In genomic region chr17:47696717-47697642, GRCh38 we compare ENCODE assay signal across 16 cellular contexts. TPM values are rescaled to one million over a fixed set of nuclear protein-coding genes. Genes with fewer than 3 reads are reported as not detected.
DNase-seq lines count a peak whose midpoint lies in the region; ATAC-seq, FAIRE-seq and TF ChIP-seq lines count a peak whose summit lies in the region.
"Had no signal": no experiment of that assay in that cellular context is flagged by ENCODE, and none has a peak within 500 bp of the region (broad histone marks: within the 10 kb centered on the region; RNA-seq: fewer than 3 reads in every experiment).

No MANE protein-coding gene starts in this region.

- TF ChIP-seq CTCF in SK-N-SH (IDR thresholded peaks at IDR 0.05), result no peak
- no peak for TF ChIP-seq CTCF in K562 (IDR thresholded peaks at IDR 0.05 in 2 of 3, conservative IDR thresholded peaks at IDR 0.05 in 1 of 3; ENCODE audit: insufficient read depth in 2 of 3, low read depth in 1 of 3, low read length in 3 of 3)
- TF ChIP-seq CTCF in neural progenitor cell (IDR thresholded peaks at IDR 0.05), result no peak

- H3K27me3 ChIP-seq in SK-N-SH (ENCODE audit: insufficient read depth) (no peaks in the 10 kb centered on the region), H7 (ENCODE audit: control insufficient read depth, insufficient read depth, low read length) (no peaks in the 10 kb centered on the region), K562 (ENCODE audit: control insufficient read depth in 2 of 2, insufficient read depth in 2 of 2, low read length in 2 of 2) (no peaks in the 10 kb centered on the region), neural progenitor cell (no peaks in the 10 kb centered on the region)
- H3K27me3 ChIP-seq: brain microvascular endothelial cell had no signal

- DNase-seq in SK-N-SH, result no peak
- peak; percentile 19 for DNase-seq in H7
- DNase-seq in K562 (ENCODE audit: extremely low read depth in 1 of 4, low spot score in 3 of 4), result no peak
- no peak for DNase-seq in neural progenitor cell (ENCODE audit: low spot score)
- DNase-seq: brain microvascular endothelial cell; KG1; naive thymus-derived CD4-positive, alpha-beta T cell; NCI-H187; SIG-M5; small intestine had no signal

- H3K36me3 Mint-ChIP-seq in neural progenitor cell, result no peaks in the 10 kb centered on the region
- H3K36me3 Mint-ChIP-seq: naive thymus-derived CD4-positive, alpha-beta T cell had no signal

- peak overlapping the region; percentile 25 for H3K27ac Mint-ChIP-seq in neural progenitor cell

- H3K27ac ChIP-seq in SK-N-SH (ENCODE audit: low read depth in 2 of 2, low read length in 1 of 2) (no peak overlapping the region), K562 (ENCODE audit: extremely low read depth, low read depth, low read length) (no peak overlapping the region), neural progenitor cell (no peak overlapping the region)
- H3K27ac ChIP-seq: 22Rv1, brain microvascular endothelial cell had no signal

- H3K9me1 ChIP-seq in K562 (ENCODE audit: control insufficient read depth, insufficient read depth, low read length), result no peaks in the 10 kb centered on the region

- in situ Hi-C loops in K562 (cut with MboI), result no loop called here

- H4K20me1 ChIP-seq in SK-N-SH (ENCODE audit: insufficient read depth) (peaks cover 7% of the 10 kb centered on the region; the same call in 1 of the 2 replicates), K562 (replicated peaks; ENCODE audit: control insufficient read depth, insufficient read depth, low read length) (no peaks in the 10 kb centered on the region), neural progenitor cell (ENCODE audit: low read depth) (peaks cover 24% of the 10 kb centered on the region)

- H3K36me3 ChIP-seq in SK-N-SH (replicated peaks in 1 of 2; ENCODE audit: control insufficient read depth in 1 of 2, insufficient read depth in 2 of 2, low read length in 1 of 2), result peaks cover 12 to 17% of the 10 kb centered on the region in 2 experiments
- no peaks in the 10 kb centered on the region for H3K36me3 ChIP-seq in H7 (replicated peaks; ENCODE audit: control insufficient read depth, insufficient read depth, low read length)
- H3K36me3 ChIP-seq in K562 (ENCODE audit: control insufficient read depth, insufficient read depth, low read length), result peaks cover 9% of the 10 kb centered on the region; the same call in 1 of the 3 replicates
- no peaks in the 10 kb centered on the region for H3K36me3 ChIP-seq in neural progenitor cell
- H3K36me3 ChIP-seq: brain microvascular endothelial cell had no signal

- ATAC-seq in SK-N-SH treated with all-trans-retinoic acid at 6 μM for 48 hours, result no peak
- ATAC-seq in K562, result no peak
- no peak for ATAC-seq in GM18867 (IDR thresholded peaks at IDR 0.05; ENCODE audit: unreplicated experiment)
- no peak for ATAC-seq in GM18868 (IDR thresholded peaks at IDR 0.05; ENCODE audit: unreplicated experiment)
- no peak for ATAC-seq in GM21515 (IDR thresholded peaks at IDR 0.05; ENCODE audit: unreplicated experiment)
- ATAC-seq: naive thymus-derived CD4-positive, alpha-beta T cell had no signal

- H3K4me2 ChIP-seq in SK-N-SH, result no peak overlapping the region
- no peak overlapping the region for H3K4me2 ChIP-seq in K562 (ENCODE audit: insufficient read depth, low read length)
- no peak overlapping the region for H3K4me2 ChIP-seq in neural progenitor cell

- H3K4me3 Mint-ChIP-seq in neural progenitor cell, result peak overlapping the region; percentile 65

- no peak for FAIRE-seq in K562 (lab: Jason Lieb, UNC)
- FAIRE-seq: keratinocyte, small intestine had no signal

- POLR2A ChIA-PET in SK-N-SH (lab: Yijun Ruan, JAX), result no interaction called here
- POLR2A ChIA-PET in K562 (lab: Yijun Ruan, JAX), result interaction anchor here (1.0 to 1.3 kb wide), 4 partner anchors 8 to 125 kb away, joined by 3 to 4 read pairs (median 4); partner anchors contain the start of gene OSBPL7

- H3K9ac ChIP-seq in SK-N-SH, result no peak overlapping the region
- H3K9ac ChIP-seq in K562 (ENCODE audit: insufficient read depth in 1 of 2, low read depth in 2 of 2, low read length in 2 of 2), result no peak overlapping the region
- no peak overlapping the region for H3K9ac ChIP-seq in neural progenitor cell

- H3K4me1 Mint-ChIP-seq in neural progenitor cell, result peaks cover 39% of the 10 kb centered on the region

- intact Hi-C loops in K562 (cut with micrococcal nuclease), result loop anchor here (5.0 kb wide), 1 partner anchor 105 kb away; no protein-coding TSS in a partner anchor

- H3K9me3 ChIP-seq in SK-N-SH (no peaks in the 10 kb centered on the region), K562 (replicated peaks; ENCODE audit: control insufficient read depth, insufficient read depth, low read depth, low read length) (no peaks in the 10 kb centered on the region), neural progenitor cell (ENCODE audit: low read depth) (no peaks in the 10 kb centered on the region)

- H3F3A ChIP-seq in SK-N-SH (replicated peaks; ENCODE audit: insufficient read depth), result peaks cover 17% of the 10 kb centered on the region
- H3F3A ChIP-seq in neural progenitor cell (ENCODE audit: low read depth), result peaks cover 18% of the 10 kb centered on the region

- peaks cover 14 to 23% of the 10 kb centered on the region in 2 experiments; a peak in 3 of 4 replicates for H3K4me1 ChIP-seq in SK-N-SH (ENCODE audit: control insufficient read depth in 1 of 2, insufficient read depth in 2 of 2, low read depth in 1 of 2, low read length in 1 of 2)
- peaks cover 19 to 53% of the 10 kb centered on the region in 2 experiments for H3K4me1 ChIP-seq in K562 (replicated peaks in 1 of 2; ENCODE audit: control insufficient read depth in 2 of 2, insufficient read depth in 2 of 2, low read length in 2 of 2)
- peaks cover 28% of the 10 kb centered on the region for H3K4me1 ChIP-seq in neural progenitor cell

- CTCF ChIA-PET in SK-N-SH (lab: Yijun Ruan, JAX) (interaction anchor here (0.7 to 11.3 kb wide), 11 partner anchors 10 to 118 kb away, joined by 3 to 211 read pairs (median 36); partner anchors contain the start of gene TBX21), K562 (lab: Yijun Ruan, JAX; ENCODE audit: low intra/inter-chr PET ratio) (interaction anchor here (0.6 kb wide), 1 partner anchor 93 kb away, joined by 3 read pairs; no protein-coding TSS in a partner anchor)

- H3K9me2 ChIP-seq in SK-N-SH, result no peaks in the 10 kb centered on the region

- TF ChIP-seq POLR2A in K562 (conservative IDR thresholded peaks at IDR 0.05), result no peak

- BruUV-seq in K562 (replicated peaks; lab: Mats Ljungman, UMichigan), result no TSS peak

- H2AFZ ChIP-seq in SK-N-SH (ENCODE audit: low read depth) (no peak overlapping the region), K562 (ENCODE audit: low read depth, low read length) (no peak overlapping the region), neural progenitor cell (replicated peaks) (no peak overlapping the region)

- TF ChIP-seq EP300 in SK-N-SH (IDR thresholded peaks at IDR 0.05; ENCODE audit: borderline replicate concordance in 1 of 2, low read depth in 1 of 2, low read length in 1 of 2) (no peak), K562 (IDR thresholded peaks at IDR 0.05; ENCODE audit: low read length) (no peak)

- H3K79me2 ChIP-seq in SK-N-SH (ENCODE audit: insufficient read depth), result no peaks in the 10 kb centered on the region
- H3K79me2 ChIP-seq in K562 (ENCODE audit: control insufficient read depth, insufficient read depth, low read length), result peaks cover 5% of the 10 kb centered on the region; the same call in 2 of the 3 replicates
- no peaks in the 10 kb centered on the region for H3K79me2 ChIP-seq in neural progenitor cell (ENCODE audit: low read depth)

- H3K4me3 ChIP-seq in SK-N-SH (ENCODE audit: low read depth in 2 of 2, low read length in 1 of 2) (no peak overlapping the region), H7 (ENCODE audit: insufficient read depth, low read depth, low read length) (no peak overlapping the region), K562 (no peak overlapping the region), neural progenitor cell (no peak overlapping the region)

- peaks cover 11% of the 10 kb centered on the region for H3K27me3 Mint-ChIP-seq in neural progenitor cell (ENCODE audit: insufficient read depth, low read depth)

- WGBS in SK-N-SH (ENCODE audit: low lambda C conversion rate), result 93% methylated on average over 11 of the region's 11 CpGs
- 68% methylated on average over 11 of the region's 11 CpGs for WGBS in K562 (ENCODE audit: insufficient coverage, low coverage, missing lambda C conversion rate)

- H3K9me3 Mint-ChIP-seq in neural progenitor cell, result no peaks in the 10 kb centered on the region
- H3K9me3 Mint-ChIP-seq: naive thymus-derived CD4-positive, alpha-beta T cell had no signal

- TF ChIP-seq RAD21 in SK-N-SH (IDR thresholded peaks at IDR 0.05; ENCODE audit: low read length) (no peak), K562 (CRISPR knock-in tag; conservative IDR thresholded peaks at IDR 0.05 in 1 of 2, IDR thresholded peaks at IDR 0.05 in 1 of 2) (no peak)

RNA-seq across cellular contexts. Expression of gene TBKBP1, which starts 3.0 kb away (rescaled TPM):
- 11.5 and 14.4 TPM in 2 replicates for polyA plus RNA-seq in SK-N-SH (2012; rRNA removed)
- polyA plus RNA-seq in SK-N-SH (2012; cell fraction: cytosol; rRNA removed), result 7.3 and 10.0 TPM in 2 replicates
- 83.8 and 86.9 TPM in 2 replicates for polyA plus RNA-seq in SK-N-SH (2012; cell fraction: nucleus; rRNA removed)
- total RNA-seq in H7 (2014; rRNA removed; shearing (Covaris generic)), result 13.9 and 16.3 TPM in 2 replicates
- total RNA-seq in K562 (2011; cell fraction: chromatin; rRNA removed; ENCODE audit: low replicate concordance), result 12.3 and 22.7 TPM in 2 replicates
- total RNA-seq in K562 (2011; cell fraction: nucleolus; rRNA removed), result 11.2 and 11.4 TPM in 2 replicates
- total RNA-seq in K562 (2011; cell fraction: nucleoplasm; rRNA removed), result 9.2 and 10.6 TPM in 2 replicates
- 10.6 and 14.7 TPM in 2 replicates for total RNA-seq in K562 (2014; rRNA removed)
- 3.7 and 4.4 TPM in 2 replicates for total RNA-seq in K562 (2014; rRNA removed; fragmentation: Illumina TruSeq; extraction: Trizol)
- total RNA-seq in K562 (2015; rRNA removed; fragmentation: Illumina TruSeq; extraction: Trizol), result 4.7 and 5.1 TPM in 2 replicates
- total RNA-seq in K562 (2021), result 12.5 and 15.6 TPM in 2 replicates
- 7.2 and 8.7 TPM in 2 replicates for polyA plus RNA-seq in K562 (2011; rRNA removed)
- 4.8 and 9.7 TPM in 2 replicates for polyA plus RNA-seq in K562 (2011; cell fraction: cytosol; rRNA removed)
- 23.1 and 27.9 TPM in 2 replicates for polyA plus RNA-seq in K562 (2011; cell fraction: nucleus; rRNA removed)
- polyA plus RNA-seq in K562 (2012), result 10.5 and 13.8 TPM in 2 replicates
- 6.8 and 11.4 TPM in 2 replicates for polyA plus RNA-seq in K562 (2014; fragmentation: Illumina TruSeq; extraction: Trizol)
- under 1 TPM; 0.03 to 0.08 TPM for polyA plus RNA-seq in K562 (2014; fragmentation: Nextera tagmentation; extraction: Ambion mirVana)
- 12.9 and 13.0 TPM in 2 replicates for polyA plus RNA-seq in K562 (2014; rRNA removed)
- polyA minus RNA-seq in K562 (2011; rRNA and poly(A)+ RNA removed), result 5.9 and 7.0 TPM in 2 replicates
- polyA minus RNA-seq in K562 (2011; cell fraction: cytosol; rRNA and poly(A)+ RNA removed), result 5.4 and 7.0 TPM in 2 replicates
- polyA minus RNA-seq in K562 (2011; cell fraction: nucleus; rRNA and poly(A)+ RNA removed), result 2.6 and 3.9 TPM in 2 replicates
- 3.0 and 21.6 TPM in 2 replicates for total RNA-seq in neural progenitor cell (ENCODE audit: low replicate concordance)

RNA-seq across cellular contexts. Expression of gene TBX21, which starts 36.1 kb away (rescaled TPM):
- not detected in 2 replicates for polyA plus RNA-seq in SK-N-SH (2012; rRNA removed)
- polyA plus RNA-seq in SK-N-SH (2012; cell fraction: cytosol; rRNA removed), result not detected in 2 replicates
- not detected in 2 replicates for polyA plus RNA-seq in SK-N-SH (2012; cell fraction: nucleus; rRNA removed)
- not detected in 2 replicates for total RNA-seq in H7 (2014; rRNA removed; shearing (Covaris generic))
- total RNA-seq in K562 (2011; cell fraction: chromatin; rRNA removed; ENCODE audit: low replicate concordance), result not detected in 2 replicates
- not detected in 2 replicates for total RNA-seq in K562 (2011; cell fraction: nucleolus; rRNA removed)
- not detected in 2 replicates for total RNA-seq in K562 (2011; cell fraction: nucleoplasm; rRNA removed)
- total RNA-seq in K562 (2014; rRNA removed), result not detected in 2 replicates
- not detected in 2 replicates for total RNA-seq in K562 (2014; rRNA removed; fragmentation: Illumina TruSeq; extraction: Trizol)
- total RNA-seq in K562 (2015; rRNA removed; fragmentation: Illumina TruSeq; extraction: Trizol), result not detected in 2 replicates
- total RNA-seq in K562 (2021), result 0.07 and 0.18 TPM in 2 replicates
- not detected in 2 replicates for polyA plus RNA-seq in K562 (2011; rRNA removed)
- polyA plus RNA-seq in K562 (2011; cell fraction: cytosol; rRNA removed), result not detected in 2 replicates
- polyA plus RNA-seq in K562 (2011; cell fraction: nucleus; rRNA removed), result not detected in 2 replicates
- not detected in 2 replicates for polyA plus RNA-seq in K562 (2012)
- polyA plus RNA-seq in K562 (2014; fragmentation: Illumina TruSeq; extraction: Trizol), result not detected in 2 replicates
- not detected for polyA plus RNA-seq in K562 (2014; fragmentation: Nextera tagmentation; extraction: Ambion mirVana)
- polyA plus RNA-seq in K562 (2014; rRNA removed), result not detected in 2 replicates
- not detected in 2 replicates for polyA minus RNA-seq in K562 (2011; rRNA and poly(A)+ RNA removed)
- not detected in 2 replicates for polyA minus RNA-seq in K562 (2011; cell fraction: cytosol; rRNA and poly(A)+ RNA removed)
- not detected in 2 replicates for polyA minus RNA-seq in K562 (2011; cell fraction: nucleus; rRNA and poly(A)+ RNA removed)
- 0.12 TPM in 1 of 2 replicates, not detected in the other for total RNA-seq in neural progenitor cell (ENCODE audit: low replicate concordance)
- polyA plus RNA-seq: keratinocyte had no signal

RNA-seq across cellular contexts. Expression of gene KPNB1, which starts 47.3 kb away (rescaled TPM):
- 89.5 and 142 TPM in 2 replicates for polyA plus RNA-seq in SK-N-SH (2012; rRNA removed)
- 99.2 and 142 TPM in 2 replicates for polyA plus RNA-seq in SK-N-SH (2012; cell fraction: cytosol; rRNA removed)
- polyA plus RNA-seq in SK-N-SH (2012; cell fraction: nucleus; rRNA removed), result 142 and 235 TPM in 2 replicates
- 389 and 429 TPM in 2 replicates for total RNA-seq in H7 (2014; rRNA removed; shearing (Covaris generic))
- total RNA-seq in K562 (2011; cell fraction: chromatin; rRNA removed; ENCODE audit: low replicate concordance), result 346 and 425 TPM in 2 replicates
- 99.4 and 109 TPM in 2 replicates for total RNA-seq in K562 (2011; cell fraction: nucleolus; rRNA removed)
- 177 and 202 TPM in 2 replicates for total RNA-seq in K562 (2011; cell fraction: nucleoplasm; rRNA removed)
- total RNA-seq in K562 (2014; rRNA removed), result 271 and 293 TPM in 2 replicates
- 396 and 433 TPM in 2 replicates for total RNA-seq in K562 (2014; rRNA removed; fragmentation: Illumina TruSeq; extraction: Trizol)
- 339 and 354 TPM in 2 replicates for total RNA-seq in K562 (2015; rRNA removed; fragmentation: Illumina TruSeq; extraction: Trizol)
- total RNA-seq in K562 (2021), result 591 and 622 TPM in 2 replicates
- polyA plus RNA-seq in K562 (2011; rRNA removed), result 331 and 369 TPM in 2 replicates
- 220 and 227 TPM in 2 replicates for polyA plus RNA-seq in K562 (2011; cell fraction: cytosol; rRNA removed)
- 164 and 211 TPM in 2 replicates for polyA plus RNA-seq in K562 (2011; cell fraction: nucleus; rRNA removed)
- polyA plus RNA-seq in K562 (2012), result 290 and 376 TPM in 2 replicates
- 515 and 528 TPM in 2 replicates for polyA plus RNA-seq in K562 (2014; fragmentation: Illumina TruSeq; extraction: Trizol)
- polyA plus RNA-seq in K562 (2014; fragmentation: Nextera tagmentation; extraction: Ambion mirVana), result 100 to 1,000 TPM; 154 to 176 TPM
- 271 and 316 TPM in 2 replicates for polyA plus RNA-seq in K562 (2014; rRNA removed)
- 493 and 515 TPM in 2 replicates for polyA minus RNA-seq in K562 (2011; rRNA and poly(A)+ RNA removed)
- polyA minus RNA-seq in K562 (2011; cell fraction: cytosol; rRNA and poly(A)+ RNA removed), result 213 and 271 TPM in 2 replicates
- 42.3 and 74.8 TPM in 2 replicates for polyA minus RNA-seq in K562 (2011; cell fraction: nucleus; rRNA and poly(A)+ RNA removed)
- total RNA-seq in neural progenitor cell (ENCODE audit: low replicate concordance), result 454 and 543 TPM in 2 replicates

Comparison
In these comparisons a context has a peak if more than half of its experiments do, and no peak if none do; other contexts are left out.
1. Of the 27 proteins assayed by ChIP-seq in both K562 and SK-N-SH: peak only in K562: none; only in SK-N-SH: REST; in both: none; in neither: 26.